1 cellular context compared by ENCODE assay signal in genomic region chr6:26021350-26022165, GRCh38.
TF ChIP-seq lines count a peak whose summit lies in the region.

No MANE protein-coding gene starts in this region.

TF ChIP-seq in HEK293, 187 proteins besides CTCF, POLR2A, EP300 and RAD21 (continued from another document and continues in another):
- no peak for TF ChIP-seq ZBTB44 (tag by site-specific recombination; IDR thresholded peaks at IDR 0.05)
- peak; percentile 68 for TF ChIP-seq ZBTB11 (tag by site-specific recombination; conservative IDR thresholded peaks at IDR 0.05; ENCODE audit: low read depth)
- TF ChIP-seq ZEB2 (tag by site-specific recombination; IDR thresholded peaks at IDR 0.05) = peak; percentile 86
- no peak for TF ChIP-seq ZNF701 (tag by site-specific recombination; IDR thresholded peaks at IDR 0.05)
- TF ChIP-seq ZNF629 (tag by site-specific recombination; IDR thresholded peaks at IDR 0.05) = peak; percentile 78
- no peak for TF ChIP-seq ZNF155 (tag by site-specific recombination; IDR thresholded peaks at IDR 0.05)
- TF ChIP-seq ZNF777 (tag by site-specific recombination; IDR thresholded peaks at IDR 0.05; ENCODE audit: borderline replicate concordance) = no peak
- no peak for TF ChIP-seq MEIS1 (CRISPR knock-in tag; IDR thresholded peaks at IDR 0.05; ENCODE audit: borderline replicate concordance)
- peak; percentile 39 for TF ChIP-seq ZBTB26 (tag by site-specific recombination; optimal IDR thresholded peaks at IDR 0.05)
- no peak for TF ChIP-seq ZNF596 (tag by site-specific recombination; IDR thresholded peaks at IDR 0.05)
- TF ChIP-seq ZNF664 (tag by site-specific recombination; IDR thresholded peaks at IDR 0.05) = no peak
- TF ChIP-seq ZNF174 (tag by site-specific recombination; IDR thresholded peaks at IDR 0.05) = no peak
- 0 out of 2 replicates have a peak, but pooled peaks have one; percentile 13 for TF ChIP-seq ZBTB20 (tag by site-specific recombination; IDR thresholded peaks at IDR 0.05)
- TF ChIP-seq KLF16 (tag by site-specific recombination; IDR thresholded peaks at IDR 0.05) = no peak
- no peak; the same call in 1 of the 2 replicates for TF ChIP-seq ZNF449 (tag by site-specific recombination; IDR thresholded peaks at IDR 0.05)
- TF ChIP-seq ZBTB21 (tag by site-specific recombination; IDR thresholded peaks at IDR 0.05) = peak; percentile 42; the same call in 1 of the 2 replicates
- TF ChIP-seq KLF8 (tag by site-specific recombination; IDR thresholded peaks at IDR 0.05) = peak; percentile 52; the same call in 1 of the 2 replicates
- peak; percentile 69 for TF ChIP-seq ZNF580 (tag by site-specific recombination; IDR thresholded peaks at IDR 0.05)
- no peak for TF ChIP-seq ZNF132 (tag by site-specific recombination; IDR thresholded peaks at IDR 0.05; ENCODE audit: borderline replicate concordance)
- TF ChIP-seq ZNF837 (tag by site-specific recombination; IDR thresholded peaks at IDR 0.05) = no peak
- TF ChIP-seq ZNF792 (tag by site-specific recombination; IDR thresholded peaks at IDR 0.05) = no peak
- no peak for TF ChIP-seq ZNF544 (tag by site-specific recombination; IDR thresholded peaks at IDR 0.05)
- TF ChIP-seq ZNF549 (tag by site-specific recombination; IDR thresholded peaks at IDR 0.05) = no peak
- no peak for TF ChIP-seq ZSCAN30 (tag by site-specific recombination; IDR thresholded peaks at IDR 0.05)
- 0 out of 2 replicates have a peak, but pooled peaks have one; percentile 20 for TF ChIP-seq TRIM28 (IDR thresholded peaks at IDR 0.05; ENCODE audit: borderline replicate concordance, low read length)
- TF ChIP-seq RBAK (tag by site-specific recombination; IDR thresholded peaks at IDR 0.05) = no peak
- no peak for TF ChIP-seq GFI1B (tag by site-specific recombination; IDR thresholded peaks at IDR 0.05)
- 0 out of 2 replicates have a peak, but pooled peaks have one; percentile 15 for TF ChIP-seq ZNF610 (tag by site-specific recombination; IDR thresholded peaks at IDR 0.05; ENCODE audit: borderline replicate concordance)
- no peak; the same call in 1 of the 2 replicates for TF ChIP-seq ZFP37 (tag by site-specific recombination; IDR thresholded peaks at IDR 0.05)
- TF ChIP-seq ZNF18 (tag by site-specific recombination; IDR thresholded peaks at IDR 0.05) = peak; percentile 96
- TF ChIP-seq ZFP69B (tag by site-specific recombination; IDR thresholded peaks at IDR 0.05) = no peak
- peak; percentile 20 for TF ChIP-seq ZNF341 (tag by site-specific recombination; IDR thresholded peaks at IDR 0.05; ENCODE audit: low read depth)
- no peak for TF ChIP-seq ZNF140 (tag by site-specific recombination; IDR thresholded peaks at IDR 0.05)
- no peak for TF ChIP-seq ZFP3 (tag by site-specific recombination; IDR thresholded peaks at IDR 0.05; ENCODE audit: low read depth)
- no peak for TF ChIP-seq ZBTB8A (tag by site-specific recombination; IDR thresholded peaks at IDR 0.05)
- no peak for TF ChIP-seq ZNF280C (tag by site-specific recombination; IDR thresholded peaks at IDR 0.05)
- no peak for TF ChIP-seq ZNF645 (tag by site-specific recombination; IDR thresholded peaks at IDR 0.05)
- TF ChIP-seq ZNF311 (tag by site-specific recombination; IDR thresholded peaks at IDR 0.05; ENCODE audit: borderline replicate concordance) = no peak
- TF ChIP-seq TCF7L2 (IDR thresholded peaks at IDR 0.05; ENCODE audit: borderline replicate concordance, low read depth, low read length) = no peak
- peak; percentile 55; the same call in 1 of the 2 replicates for TF ChIP-seq SP3 (tag by site-specific recombination; IDR thresholded peaks at IDR 0.05)
- no peak for TF ChIP-seq ZNF362 (tag by site-specific recombination; IDR thresholded peaks at IDR 0.05)
- TF ChIP-seq ZNF146 (tag by site-specific recombination; IDR thresholded peaks at IDR 0.05) = no peak; the same call in 1 of the 2 replicates
- no peak for TF ChIP-seq ZNF423 (tag by site-specific recombination; IDR thresholded peaks at IDR 0.05)
- no peak for TF ChIP-seq YY1 (tag by site-specific recombination; IDR thresholded peaks at IDR 0.05)
- TF ChIP-seq PBX3 (CRISPR knock-in tag; IDR thresholded peaks at IDR 0.05) = no peak
- TF ChIP-seq REPIN1 (tag by site-specific recombination; IDR thresholded peaks at IDR 0.05; ENCODE audit: low read depth) = 0 out of 2 replicates have a peak, but pooled peaks have one; percentile 40
- TF ChIP-seq ZFP41 (tag by site-specific recombination; IDR thresholded peaks at IDR 0.05; ENCODE audit: borderline replicate concordance) = no peak
- no peak for TF ChIP-seq MZF1 (tag by site-specific recombination; IDR thresholded peaks at IDR 0.05; ENCODE audit: borderline replicate concordance)
- no peak for TF ChIP-seq MYNN (tag by site-specific recombination; IDR thresholded peaks at IDR 0.05; ENCODE audit: borderline replicate concordance)
- TF ChIP-seq KLF9 (tag by site-specific recombination; IDR thresholded peaks at IDR 0.05; ENCODE audit: low read depth) = peak; percentile 41; the same call in 1 of the 2 replicates
- TF ChIP-seq ZNF76 (tag by site-specific recombination; IDR thresholded peaks at IDR 0.05; ENCODE audit: borderline replicate concordance, low read depth) = peak; percentile 38; the same call in 1 of the 2 replicates
- no peak for TF ChIP-seq ZNF560 (tag by site-specific recombination; IDR thresholded peaks at IDR 0.05; ENCODE audit: borderline replicate concordance)
